ENCODE assay signal across 1 cellular context in the genomic region with DNA sequence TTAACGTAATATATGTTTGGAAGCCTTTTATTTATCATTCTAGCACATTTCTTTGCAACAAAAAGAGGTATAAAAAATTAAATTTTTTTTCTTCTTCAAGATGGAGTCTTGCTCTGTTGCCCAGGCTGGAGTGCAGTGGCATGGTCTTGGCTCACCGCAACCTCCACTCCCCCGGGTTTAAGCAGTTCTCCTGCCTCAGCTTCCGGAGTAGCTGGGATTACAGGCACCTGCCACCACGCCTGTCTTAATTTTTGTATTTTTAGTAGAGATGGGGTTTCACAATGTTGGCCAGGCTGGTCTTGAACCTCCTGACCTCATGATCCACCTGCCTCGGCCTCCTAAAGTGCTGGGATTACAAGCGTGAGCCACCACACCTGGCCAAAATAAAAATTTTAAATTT. TPM values are rescaled to one million over a fixed set of nuclear protein-coding genes. Genes with fewer than 3 reads are reported as not detected.
"Had no signal": no experiment of that assay in that cellular context is flagged by ENCODE, and none has a peak within 500 bp of the region (broad histone marks: within the 10 kb centered on the region; RNA-seq: fewer than 3 reads in every experiment).

No MANE protein-coding gene starts in this region.

RNA-seq across cellular contexts. Expression of a gene that starts 49.7 kb away (rescaled TPM):
- total RNA-seq: M059J had no signal
